In the genomic region with DNA sequence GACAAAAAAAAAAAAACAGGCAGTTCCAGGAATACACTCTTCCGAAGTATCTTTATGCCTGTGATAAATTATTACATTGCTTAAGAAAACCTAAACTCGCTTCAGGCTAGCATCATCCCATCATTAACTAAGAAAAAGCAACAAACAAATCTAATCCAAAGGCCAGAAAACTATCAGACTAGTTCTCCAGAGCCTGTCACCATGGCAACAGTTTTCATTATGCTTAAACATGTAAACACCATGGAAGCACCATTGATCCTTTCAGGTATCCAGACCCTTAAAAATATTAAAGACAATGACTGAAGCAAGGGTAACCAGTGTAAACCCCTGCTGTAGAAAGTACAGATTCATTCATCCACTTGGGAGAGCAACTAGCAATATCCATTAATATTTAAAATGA, we compare ENCODE assay signal across 16 cellular contexts. TPM values are rescaled to one million over a fixed set of nuclear protein-coding genes. Genes with fewer than 3 reads are reported as not detected.
DNase-seq lines count a peak whose midpoint lies in the region; ATAC-seq, FAIRE-seq and TF ChIP-seq lines count a peak whose summit lies in the region.
"Had no signal": no experiment of that assay in that cellular context is flagged by ENCODE, and none has a peak within 500 bp of the region (broad histone marks: within the 10 kb centered on the region; RNA-seq: fewer than 3 reads in every experiment).

No MANE protein-coding gene starts in this region.

- H3K27ac Mint-ChIP-seq in activated CD4-positive, alpha-beta T cell treated with anti-CD3 and anti-CD28 coated beads, Interleukin-2, amount 10 ng/mL, durations not matched to agents 24 days and 14 days: peak overlapping the region; percentile 88
- H3K27ac Mint-ChIP-seq in naive thymus-derived CD4-positive, alpha-beta T cell: peak overlapping the region; percentile 48 to 92 (median 73)
- H3K27ac Mint-ChIP-seq: stimulated activated memory B cell treated with anti-CD40 and anti-IgM and Interleukin-4, amounts not matched to agents 10 μg/mL and 1 μg/mL and 100 μg/mL, for 72 hours had no signal

- CTCF ChIA-PET in K562 (lab: Yijun Ruan, JAX; ENCODE audit: low intra/inter-chr PET ratio): no interaction called here
- CTCF ChIA-PET in naive thymus-derived CD4-positive, alpha-beta T cell (lab: Charles Lee): no interaction called here

- H3K9ac ChIP-seq in K562 (ENCODE audit: insufficient read depth in 1 of 2, low read depth in 2 of 2, low read length in 2 of 2): no peak overlapping the region

- no peaks in the 10 kb centered on the region for H3K9me1 ChIP-seq in K562 (ENCODE audit: control insufficient read depth, insufficient read depth, low read length)

- intact Hi-C loops in activated CD4-positive, alpha-beta T cell treated with anti-CD3 and anti-CD28 coated beads, Interleukin-2, amount 10 ng/mL, durations not matched to agents 24 days and 14 days (cut with micrococcal nuclease): no loop called here
- intact Hi-C loops in K562 (cut with micrococcal nuclease) (no loop called here), gastrocnemius medialis (cut with DNase I; ENCODE audit: low total_unique reads) (no loop called here)
- intact Hi-C loops in naive thymus-derived CD4-positive, alpha-beta T cell (cut with micrococcal nuclease): no loop called here

- H3K27me3 ChIP-seq in HAP-1 (ENCODE audit: low read depth) (no peaks in the 10 kb centered on the region), K562 (ENCODE audit: control insufficient read depth in 2 of 2, insufficient read depth in 2 of 2, low read length in 2 of 2) (no peaks in the 10 kb centered on the region), gastrocnemius medialis (no peaks in the 10 kb centered on the region), brain microvascular endothelial cell (replicated peaks) (no peaks in the 10 kb centered on the region)
- no peaks in the 10 kb centered on the region for H3K27me3 ChIP-seq in naive thymus-derived CD4-positive, alpha-beta T cell (ENCODE audit: control insufficient read depth in 2 of 2, insufficient read depth in 2 of 2, low read length in 2 of 2)
- H3K27me3 ChIP-seq: heart right ventricle, ovary, upper lobe of right lung had no signal

- peaks cover 10% of the 10 kb centered on the region for H3K36me3 ChIP-seq in HAP-1 (replicated peaks)
- H3K36me3 ChIP-seq in K562 (ENCODE audit: control insufficient read depth, insufficient read depth, low read length): peaks cover 21% of the 10 kb centered on the region; the same call in 2 of the 3 replicates
- H3K36me3 ChIP-seq in naive thymus-derived CD4-positive, alpha-beta T cell (ENCODE audit: control insufficient read depth in 2 of 3, insufficient read depth in 3 of 3, low read length in 3 of 3): peaks cover 5 to 12% (median 7%) of the 10 kb centered on the region in 3 experiments
- H3K36me3 ChIP-seq in gastrocnemius medialis: peaks cover 0 to 8% of the 10 kb centered on the region in 2 donors
- H3K36me3 ChIP-seq in brain microvascular endothelial cell (replicated peaks): peaks cover 12% of the 10 kb centered on the region
- H3K36me3 ChIP-seq: ovary had no signal

- no peak for TF ChIP-seq CTCF in K562 (IDR thresholded peaks at IDR 0.05 in 2 of 3, conservative IDR thresholded peaks at IDR 0.05 in 1 of 3; ENCODE audit: insufficient read depth in 2 of 3, low read depth in 1 of 3, low read length in 3 of 3)
- no peak for TF ChIP-seq CTCF in gastrocnemius medialis (IDR thresholded peaks at IDR 0.05 in 4 of 5, conservative IDR thresholded peaks at IDR 0.05 in 1 of 5)
- TF ChIP-seq CTCF in brain microvascular endothelial cell (IDR thresholded peaks at IDR 0.05; ENCODE audit: low read depth, low read length, missing control alignments): no peak

- ATAC-seq in K562 (no peak), gastrocnemius medialis (no peak), HG03097 (IDR thresholded peaks at IDR 0.05; ENCODE audit: low FRiP score, unreplicated experiment) (no peak)
- no peak for ATAC-seq in naive thymus-derived CD4-positive, alpha-beta T cell
- ATAC-seq: heart right ventricle; stimulated activated memory B cell treated with anti-CD40 and anti-IgM and Interleukin-4, amounts not matched to agents 10 μg/mL and 1 μg/mL and 100 μg/mL, for 72 hours; upper lobe of right lung had no signal

- POLR2A ChIA-PET in K562 (lab: Yijun Ruan, JAX): interaction anchor here (1.0 kb wide), 1 partner anchor 26 kb away, joined by 4 read pairs; no protein-coding TSS in a partner anchor
- POLR2A ChIA-PET in naive thymus-derived CD4-positive, alpha-beta T cell (lab: Charles Lee): interaction anchor here (0.6 kb wide), 1 partner anchor 1530 kb away, joined by 3 read pairs; no protein-coding TSS in a partner anchor

- no peak for DNase-seq in activated CD4-positive, alpha-beta T cell treated with anti-CD3 and anti-CD28 coated beads, Interleukin-2, amount 10 ng/mL, durations not matched to agents 24 days and 14 days
- no peak for DNase-seq in activated CD4-positive, alpha-beta T cell treated with anti-CD3 and anti-CD28 coated beads for 4 hours
- DNase-seq in HAP-1 (ENCODE audit: low spot score in 2 of 2) (peak; percentile 37 to 60), K562 (ENCODE audit: extremely low read depth in 1 of 4, low spot score in 3 of 4) (no peak), gastrocnemius medialis (no peak), brain microvascular endothelial cell (no peak)
- no peak for DNase-seq in naive thymus-derived CD4-positive, alpha-beta T cell
- DNase-seq: amniotic stem cell, heart right ventricle, ovary, SIG-M5, upper lobe of right lung had no signal

- TF ChIP-seq EP300 in K562 (IDR thresholded peaks at IDR 0.05; ENCODE audit: low read length): no peak

- H3K27ac ChIP-seq in K562 (ENCODE audit: extremely low read depth, low read depth, low read length): no peak overlapping the region
- peak overlapping the region; percentile 28 for H3K27ac ChIP-seq in naive thymus-derived CD4-positive, alpha-beta T cell (ENCODE audit: low read depth, low read length)
- no peak overlapping the region for H3K27ac ChIP-seq in gastrocnemius medialis
- no peak overlapping the region for H3K27ac ChIP-seq in brain microvascular endothelial cell
- H3K27ac ChIP-seq: heart right ventricle, ovary, skin epidermis, upper lobe of right lung had no signal

- H3K4me3 Mint-ChIP-seq in activated CD4-positive, alpha-beta T cell treated with anti-CD3 and anti-CD28 coated beads, Interleukin-2, amount 10 ng/mL, durations not matched to agents 24 days and 14 days: peak overlapping the region; percentile 62
- peak overlapping the region; percentile 26 to 82 (median 44) for H3K4me3 Mint-ChIP-seq in naive thymus-derived CD4-positive, alpha-beta T cell
- H3K4me3 Mint-ChIP-seq: stimulated activated memory B cell treated with anti-CD40 and anti-IgM and Interleukin-4, amounts not matched to agents 10 μg/mL and 1 μg/mL and 100 μg/mL, for 72 hours had no signal

- WGBS in K562 (ENCODE audit: insufficient coverage, low coverage, missing lambda C conversion rate): 50% methylated on average over 2 of the region's 2 CpGs

- H3K4me3 ChIP-seq in HAP-1 (no peak overlapping the region), K562 (no peak overlapping the region), gastrocnemius medialis (no peak overlapping the region), brain microvascular endothelial cell (ENCODE audit: low read depth, low read length) (no peak overlapping the region)
- no peak overlapping the region for H3K4me3 ChIP-seq in naive thymus-derived CD4-positive, alpha-beta T cell (ENCODE audit: low read length)
- H3K4me3 ChIP-seq: heart right ventricle, ovary, skin epidermis, upper lobe of right lung had no signal

- H3K9me3 ChIP-seq in HAP-1: no peaks in the 10 kb centered on the region
- no peaks in the 10 kb centered on the region for H3K9me3 ChIP-seq in K562 (replicated peaks; ENCODE audit: control insufficient read depth, insufficient read depth, low read depth, low read length)
- H3K9me3 ChIP-seq in naive thymus-derived CD4-positive, alpha-beta T cell (ENCODE audit: control insufficient read depth in 2 of 3, low read length in 3 of 3): no peaks in the 10 kb centered on the region
- H3K9me3 ChIP-seq in gastrocnemius medialis: no peaks in the 10 kb centered on the region
- H3K9me3 ChIP-seq: heart right ventricle, ovary, upper lobe of right lung had no signal

- H3K9me3 Mint-ChIP-seq in activated CD4-positive, alpha-beta T cell treated with anti-CD3 and anti-CD28 coated beads, Interleukin-2, amount 10 ng/mL, durations not matched to agents 24 days and 14 days: no peaks in the 10 kb centered on the region
- H3K9me3 Mint-ChIP-seq in naive thymus-derived CD4-positive, alpha-beta T cell: no peaks in the 10 kb centered on the region
- H3K9me3 Mint-ChIP-seq: stimulated activated memory B cell treated with anti-CD40 and anti-IgM and Interleukin-4, amounts not matched to agents 10 μg/mL and 1 μg/mL and 100 μg/mL, for 72 hours had no signal

- peaks cover 57% of the 10 kb centered on the region for H3K79me2 ChIP-seq in K562 (ENCODE audit: control insufficient read depth, insufficient read depth, low read length)

- no peak overlapping the region for H2AFZ ChIP-seq in K562 (ENCODE audit: low read depth, low read length)

- TF ChIP-seq RAD21 in K562 (CRISPR knock-in tag; conservative IDR thresholded peaks at IDR 0.05 in 1 of 2, IDR thresholded peaks at IDR 0.05 in 1 of 2): no peak

- peaks cover 9% of the 10 kb centered on the region for H3K4me1 ChIP-seq in HAP-1
- peaks cover 3 to 14% of the 10 kb centered on the region in 2 experiments; a peak in 3 of 5 replicates for H3K4me1 ChIP-seq in K562 (replicated peaks in 1 of 2; ENCODE audit: control insufficient read depth in 2 of 2, insufficient read depth in 2 of 2, low read length in 2 of 2)
- peaks cover 12 to 25% of the 10 kb centered on the region in 2 donors for H3K4me1 ChIP-seq in naive thymus-derived CD4-positive, alpha-beta T cell (ENCODE audit: control insufficient read depth in 2 of 2, insufficient read depth in 2 of 2, low read length in 2 of 2)
- H3K4me1 ChIP-seq in gastrocnemius medialis: peaks cover 0 to 8% of the 10 kb centered on the region in 2 donors

- no peak for FAIRE-seq in K562 (lab: Jason Lieb, UNC)
- FAIRE-seq: keratinocyte had no signal

- no peaks in the 10 kb centered on the region for H3K27me3 Mint-ChIP-seq in activated CD4-positive, alpha-beta T cell treated with anti-CD3 and anti-CD28 coated beads, Interleukin-2, amount 10 ng/mL, durations not matched to agents 24 days and 14 days
- H3K27me3 Mint-ChIP-seq in naive thymus-derived CD4-positive, alpha-beta T cell: no peaks in the 10 kb centered on the region
- H3K27me3 Mint-ChIP-seq: stimulated activated memory B cell treated with anti-CD40 and anti-IgM and Interleukin-4, amounts not matched to agents 10 μg/mL and 1 μg/mL and 100 μg/mL, for 72 hours had no signal

- no TSS peak for BruUV-seq in K562 (replicated peaks; lab: Mats Ljungman, UMichigan)

- TF ChIP-seq POLR2A in K562 (conservative IDR thresholded peaks at IDR 0.05) (no peak), gastrocnemius medialis (IDR thresholded peaks at IDR 0.05) (no peak)

- no peak overlapping the region for H3K4me2 ChIP-seq in K562 (ENCODE audit: insufficient read depth, low read length)

- in situ Hi-C loops in HAP-1 (cut with MboI; ENCODE audit: low sequenced_read_pairs): no loop called here
- in situ Hi-C loops in K562 (cut with MboI): no loop called here
- in situ Hi-C loops in gastrocnemius medialis (cut with MboI; ENCODE audit: low sequenced_read_pairs in 4 of 4): loop anchor here in 3 of 4 donors (10.0 to 25.0 kb wide), 4 partner anchors 76 to 983 kb away; partner anchors contain the start of genes HOMEZ (in 2 of the 3), AP1G2 (in 1 of the 3), BCL2L2 (in 1 of the 3) and PABPN1 (in 1 of the 3)
- in situ Hi-C loops in brain microvascular endothelial cell (cut with HindIII; ENCODE audit: low pct_ligation_motif_present, low sequenced_read_pairs): loop anchor here (10.0 kb wide), 1 partner anchor 66 kb away; the partner anchor contains the start of gene OR6J1

- peaks cover 47% of the 10 kb centered on the region for H3K36me3 Mint-ChIP-seq in activated CD4-positive, alpha-beta T cell treated with anti-CD3 and anti-CD28 coated beads, Interleukin-2, amount 10 ng/mL, durations not matched to agents 24 days and 14 days (ENCODE audit: low read depth)
- H3K36me3 Mint-ChIP-seq in naive thymus-derived CD4-positive, alpha-beta T cell: peaks cover 0 to 28% (median 18%) of the 10 kb centered on the region in 5 donors

- H4K20me1 ChIP-seq in K562 (replicated peaks; ENCODE audit: control insufficient read depth, insufficient read depth, low read length): 0 out of 2 replicates have a peak, but pooled peaks cover 5% of the 10 kb centered on the region

- peaks cover 53% of the 10 kb centered on the region for H3K4me1 Mint-ChIP-seq in activated CD4-positive, alpha-beta T cell treated with anti-CD3 and anti-CD28 coated beads, Interleukin-2, amount 10 ng/mL, durations not matched to agents 24 days and 14 days
- peaks cover 51 to 92% (median 75%) of the 10 kb centered on the region in 7 donors for H3K4me1 Mint-ChIP-seq in naive thymus-derived CD4-positive, alpha-beta T cell

RNA-seq across cellular contexts. Expression of gene DAD1, which starts 9.8 kb away (rescaled TPM):
- 255 and 266 TPM in 2 replicates for total RNA-seq in activated CD4-positive, alpha-beta T cell treated with anti-CD3 and anti-CD28 coated beads, Interleukin-2, amount 10 ng/mL, durations not matched to agents 24 days and 14 days
- 76.2 and 102 TPM in 2 replicates for total RNA-seq in K562 (2011; cell fraction: chromatin; rRNA removed; ENCODE audit: low replicate concordance)
- total RNA-seq in K562 (2011; cell fraction: nucleolus; rRNA removed): 211 and 214 TPM in 2 replicates
- 181 and 184 TPM in 2 replicates for total RNA-seq in K562 (2011; cell fraction: nucleoplasm; rRNA removed)
- total RNA-seq in K562 (2014; rRNA removed) (104 and 149 TPM in 2 replicates), K562 (2014; rRNA removed; fragmentation: Illumina TruSeq; extraction: Trizol) (172 and 181 TPM in 2 replicates), K562 (2015; rRNA removed; fragmentation: Illumina TruSeq; extraction: Trizol) (146 and 162 TPM in 2 replicates), K562 (2021) (129 and 143 TPM in 2 replicates), gastrocnemius medialis (100 to 1,000 TPM; 155 to 257 (median 209) TPM)
- polyA plus RNA-seq in K562 (2011; rRNA removed) (226 and 263 TPM in 2 replicates), K562 (2014; fragmentation: Illumina TruSeq; extraction: Trizol) (244 and 260 TPM in 2 replicates), K562 (2014; fragmentation: Nextera tagmentation; extraction: Ambion mirVana) (100 to 1,000 TPM; 585 to 617 TPM), K562 (2014; rRNA removed) (222 and 233 TPM in 2 replicates)
- polyA plus RNA-seq in K562 (2011; cell fraction: cytosol; rRNA removed): 583 and 621 TPM in 2 replicates
- 58.2 and 70.1 TPM in 2 replicates for polyA plus RNA-seq in K562 (2011; cell fraction: nucleus; rRNA removed)
- 192 and 212 TPM in 2 replicates for polyA plus RNA-seq in K562 (2012)
- 87.6 and 98.8 TPM in 2 replicates for polyA minus RNA-seq in K562 (2011; rRNA and poly(A)+ RNA removed)
- 44.4 and 50.8 TPM in 2 replicates for polyA minus RNA-seq in K562 (2011; cell fraction: cytosol; rRNA and poly(A)+ RNA removed)
- 25.7 and 34.2 TPM in 2 replicates for polyA minus RNA-seq in K562 (2011; cell fraction: nucleus; rRNA and poly(A)+ RNA removed)
- 100 to 1,000 TPM in 3 of 5 experiments, 10 to 100 TPM in 2; 68.8 to 157 (median 117) TPM for total RNA-seq in naive thymus-derived CD4-positive, alpha-beta T cell
- polyA plus RNA-seq in naive thymus-derived CD4-positive, alpha-beta T cell: 100 to 1,000 TPM; 766 to 777 TPM

RNA-seq across cellular contexts. Expression of gene ABHD4, which starts 18.9 kb away (rescaled TPM):
- total RNA-seq in activated CD4-positive, alpha-beta T cell treated with anti-CD3 and anti-CD28 coated beads, Interleukin-2, amount 10 ng/mL, durations not matched to agents 24 days and 14 days: 9.7 and 10.3 TPM in 2 replicates
- 13.4 and 20.8 TPM in 2 replicates for total RNA-seq in K562 (2011; cell fraction: chromatin; rRNA removed; ENCODE audit: low replicate concordance)
- 16.6 and 18.5 TPM in 2 replicates for total RNA-seq in K562 (2011; cell fraction: nucleolus; rRNA removed)
- 18.2 and 20.5 TPM in 2 replicates for total RNA-seq in K562 (2011; cell fraction: nucleoplasm; rRNA removed)
- total RNA-seq in K562 (2014; rRNA removed): 4.2 and 4.4 TPM in 2 replicates
- total RNA-seq in K562 (2014; rRNA removed; fragmentation: Illumina TruSeq; extraction: Trizol): 3.9 and 4.3 TPM in 2 replicates
- total RNA-seq in K562 (2015; rRNA removed; fragmentation: Illumina TruSeq; extraction: Trizol): 3.3 and 3.6 TPM in 2 replicates
- total RNA-seq in K562 (2021): 8.5 and 9.5 TPM in 2 replicates
- 12.0 TPM in 2 replicates for polyA plus RNA-seq in K562 (2011; rRNA removed)
- 11.7 and 15.8 TPM in 2 replicates for polyA plus RNA-seq in K562 (2011; cell fraction: cytosol; rRNA removed)
- polyA plus RNA-seq in K562 (2011; cell fraction: nucleus; rRNA removed): 11.2 and 13.5 TPM in 2 replicates
- 8.1 and 19.7 TPM in 2 replicates for polyA plus RNA-seq in K562 (2012)
- 9.8 and 10.0 TPM in 2 replicates for polyA plus RNA-seq in K562 (2014; fragmentation: Illumina TruSeq; extraction: Trizol)
- polyA plus RNA-seq in K562 (2014; fragmentation: Nextera tagmentation; extraction: Ambion mirVana): 1 to 10 TPM; 7.2 to 9.1 TPM
- 5.5 and 6.6 TPM in 2 replicates for polyA plus RNA-seq in K562 (2014; rRNA removed)
- polyA minus RNA-seq in K562 (2011; rRNA and poly(A)+ RNA removed): 7.3 and 10.4 TPM in 2 replicates
- 4.4 and 6.1 TPM in 2 replicates for polyA minus RNA-seq in K562 (2011; cell fraction: cytosol; rRNA and poly(A)+ RNA removed)
- 6.5 and 6.7 TPM in 2 replicates for polyA minus RNA-seq in K562 (2011; cell fraction: nucleus; rRNA and poly(A)+ RNA removed)
- 10 to 100 TPM; 10.5 to 16.3 (median 14.7) TPM for total RNA-seq in naive thymus-derived CD4-positive, alpha-beta T cell
- polyA plus RNA-seq in naive thymus-derived CD4-positive, alpha-beta T cell: 10 to 100 TPM in 1 of 2 donors, 1 to 10 TPM in 1; 6.7 to 10.1 TPM
- total RNA-seq in gastrocnemius medialis: 10 to 100 TPM; 17.1 to 38.7 (median 27.6) TPM

Comparison
In these comparisons a context has a peak if more than half of its experiments do, and no peak if none do; other contexts are left out.
1. DNase-seq: peak in HAP-1 (2 of 2); none in activated CD4-positive, alpha-beta T cell treated with anti-CD3 and anti-CD28 coated beads, Interleukin-2, amount 10 ng/mL, durations not matched to agents 24 days and 14 days (single experiment), activated CD4-positive, alpha-beta T cell treated with anti-CD3 and anti-CD28 coated beads for 4 hours (0 of 2), K562 (0 of 4), naive thymus-derived CD4-positive, alpha-beta T cell (0 of 9), gastrocnemius medialis (0 of 2) and brain microvascular endothelial cell (single experiment).
2. in situ Hi-C loops: an anchor here in gastrocnemius medialis (10.0 to 25.0 kb wide) and brain microvascular endothelial cell (10.0 kb wide); none called in HAP-1 and K562.